In genomic region chr7:37265006-37265405, GRCh38 we compare ENCODE assay signal across 1 cellular context.
TF ChIP-seq lines count a peak whose summit lies in the region.

No MANE protein-coding gene starts in this region.

TF ChIP-seq in endothelial cell of umbilical vein, 7 proteins besides CTCF, POLR2A, EP300 and RAD21 (continued from another document):
- TF ChIP-seq MAX (IDR thresholded peaks at IDR 0.05; ENCODE audit: insufficient read depth, insufficient read length) = no peak
- TF ChIP-seq GATA2 (IDR thresholded peaks at IDR 0.05; ENCODE audit: insufficient read depth, insufficient read length, low read depth, low read length) = no peak
- no peak for TF ChIP-seq EZH2 (IDR thresholded peaks at IDR 0.05; ENCODE audit: borderline replicate concordance, low read depth, low read length, severe bottlenecking)
